Comparison of ENCODE assay signal across 16 cellular contexts in the genomic region with DNA sequence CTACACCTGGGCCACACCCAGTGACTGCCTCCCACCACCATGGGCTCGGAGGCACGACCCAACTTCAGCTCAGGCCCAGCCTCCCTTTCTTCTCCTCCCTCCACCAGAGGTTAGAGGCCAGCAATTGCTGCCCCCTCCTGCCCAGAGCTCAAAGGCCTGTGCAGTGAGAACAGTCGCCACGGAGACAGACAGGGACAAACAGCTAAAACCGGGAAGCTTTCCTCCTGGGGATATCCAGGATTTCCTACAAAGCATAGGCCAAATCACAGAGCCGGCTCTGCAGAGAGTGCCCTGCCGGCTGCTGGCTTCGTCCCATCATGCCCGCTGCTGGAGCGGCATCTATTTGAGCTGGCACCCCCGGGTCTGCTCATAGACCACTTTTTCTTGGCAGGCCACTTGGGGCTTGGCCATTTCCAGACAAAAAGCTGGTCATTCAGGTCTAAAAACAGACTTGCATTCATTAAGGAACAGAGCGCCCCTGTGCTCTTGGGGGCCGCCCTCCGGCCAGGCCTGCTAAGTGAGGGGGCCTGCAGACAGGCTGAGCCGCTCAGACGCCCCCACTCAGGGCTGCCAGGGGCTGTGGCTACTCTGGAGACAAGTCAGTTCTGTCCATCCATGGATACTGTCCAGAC. TPM values are rescaled to one million over a fixed set of nuclear protein-coding genes. Genes with fewer than 3 reads are reported as not detected.
A peak's percentile ranks its signal among the peaks of the same experiment; 100 is the strongest.
DNase-seq lines count a peak whose midpoint lies in the region; ATAC-seq, FAIRE-seq and TF ChIP-seq lines count a peak whose summit lies in the region.
"Had no signal": no experiment of that assay in that cellular context is flagged by ENCODE, and none has a peak within 500 bp of the region (broad histone marks: within the 10 kb centered on the region; RNA-seq: fewer than 3 reads in every experiment).

No MANE protein-coding gene starts in this region.

- H3K4me1 ChIP-seq in kidney (ENCODE audit: control insufficient read depth in 1 of 2, insufficient read depth in 1 of 2, low read depth in 1 of 2, low read length in 2 of 2): peaks cover 16 to 18% of the 10 kb centered on the region in 2 donors

- peaks cover 4% of the 10 kb centered on the region for H3K27me3 Mint-ChIP-seq in chondrocyte (ENCODE audit: low read depth)

- peak; percentile 45 for DNase-seq in NCI-H69 (lab: John Stamatoyannopoulos, UW)
- no peak for DNase-seq in chondrocyte (ENCODE audit: low spot score)
- peak; percentile 79 for DNase-seq in kidney
- DNase-seq in sciatic nerve (ENCODE audit: low spot score): peak; percentile 79
- DNase-seq in activated CD4-positive, CD25-positive, alpha-beta regulatory T cell (lab: John Stamatoyannopoulos, UW): no peak
- no peak for DNase-seq in HT-29 (ENCODE audit: low spot score)
- no peak for DNase-seq in DMS79 (lab: John Stamatoyannopoulos, UW)
- DNase-seq: activated CD4-positive, alpha-beta T cell treated with anti-CD3 and anti-CD28 coated beads for 48 hours; activated effector memory CD4-positive, alpha-beta T cell treated with anti-CD3 and anti-CD28 coated beads, Interleukin-2, amount 50 U/mL, for 16 hours; CD8-positive, alpha-beta T cell; cerebellar nuclear complex; KBM-7; NCI-H2029; T-helper 1 cell had no signal

- TF ChIP-seq CTCF in chondrocyte (IDR thresholded peaks at IDR 0.05) (no peak), kidney (IDR thresholded peaks at IDR 0.05; ENCODE audit: borderline replicate concordance, extremely low read depth, insufficient read depth) (no peak)

- no peaks in the 10 kb centered on the region for H3K9me3 ChIP-seq in kidney (ENCODE audit: control insufficient read depth in 1 of 2, low read length in 2 of 2)
- H3K9me3 ChIP-seq: psoas muscle had no signal

- no peak for FAIRE-seq in kidney (lab: Jason Lieb, UNC)

- H3K4me3 Mint-ChIP-seq in chondrocyte (ENCODE audit: unreplicated experiment): no peak overlapping the region
- H3K4me3 Mint-ChIP-seq: CD8-positive, alpha-beta T cell had no signal

- no peak overlapping the region for H3K9ac ChIP-seq in kidney (ENCODE audit: low read length in 2 of 2)

- no peak overlapping the region for H3K4me3 ChIP-seq in kidney (ENCODE audit: low read length in 2 of 2)
- H3K4me3 ChIP-seq: psoas muscle had no signal

- H3K4me1 Mint-ChIP-seq in chondrocyte (ENCODE audit: low read depth): peaks cover 15% of the 10 kb centered on the region

- no peaks in the 10 kb centered on the region for H3K9me3 Mint-ChIP-seq in chondrocyte (ENCODE audit: low read depth)
- H3K9me3 Mint-ChIP-seq: CD8-positive, alpha-beta T cell had no signal

- intact Hi-C loops in kidney (cut with DNase I) (no loop called here), sciatic nerve (cut with DNase I) (no loop called here)

- H3K27ac Mint-ChIP-seq in chondrocyte (ENCODE audit: unreplicated experiment): peak overlapping the region; percentile 45
- H3K27ac Mint-ChIP-seq: CD8-positive, alpha-beta T cell had no signal

- no peaks in the 10 kb centered on the region for H3K36me3 Mint-ChIP-seq in chondrocyte (ENCODE audit: low read depth)
- H3K36me3 Mint-ChIP-seq: CD8-positive, alpha-beta T cell had no signal

- H3K36me3 ChIP-seq in kidney (ENCODE audit: control insufficient read depth in 1 of 2, insufficient read depth in 2 of 2, low read length in 2 of 2): no peaks in the 10 kb centered on the region

- H3K27ac ChIP-seq in kidney (ENCODE audit: low read depth in 2 of 2, low read length in 2 of 2): no peak overlapping the region
- H3K27ac ChIP-seq: psoas muscle had no signal

- ATAC-seq in sciatic nerve: peak; percentile 71
- ATAC-seq in GM21447 (IDR thresholded peaks at IDR 0.05; ENCODE audit: unreplicated experiment): no peak
- ATAC-seq: CD8-positive, alpha-beta T cell; psoas muscle had no signal

RNA-seq across cellular contexts. Expression of gene GRAMD2A, which starts 17.5 kb away (rescaled TPM):
- total RNA-seq in chondrocyte (0.32 to 0.77 TPM (median 0.65 TPM) in 3 replicates), kidney (5.4 TPM), sciatic nerve (6.7 TPM)
- polyA plus RNA-seq in kidney (ENCODE audit: insufficient read depth, low read depth, low replicate concordance): 2.7 TPM
- total RNA-seq in HT-29 (2014; rRNA removed; shearing (Covaris generic)): 0.03 and 0.29 TPM in 2 replicates
- total RNA-seq: CD8-positive, alpha-beta T cell; psoas muscle had no signal

RNA-seq across cellular contexts. Expression of gene PKM, which starts 50.9 kb away (rescaled TPM):
- total RNA-seq in chondrocyte (909 to 976 TPM (median 944 TPM) in 3 replicates), kidney (1,124 TPM), sciatic nerve (385 TPM)
- 799 TPM for polyA plus RNA-seq in kidney (ENCODE audit: insufficient read depth, low read depth, low replicate concordance)
- 1,702 and 1,855 TPM in 2 replicates for total RNA-seq in HT-29 (2014; rRNA removed; shearing (Covaris generic))

Comparison
In these comparisons a context has a peak if more than half of its experiments do, and no peak if none do; other contexts are left out.
1. DNase-seq: peak in NCI-H69 (single experiment), kidney (single experiment) and sciatic nerve (single experiment); none in chondrocyte (single experiment), activated CD4-positive, CD25-positive, alpha-beta regulatory T cell (0 of 4), HT-29 (single experiment) and DMS79 (single experiment).